In the genomic region with DNA sequence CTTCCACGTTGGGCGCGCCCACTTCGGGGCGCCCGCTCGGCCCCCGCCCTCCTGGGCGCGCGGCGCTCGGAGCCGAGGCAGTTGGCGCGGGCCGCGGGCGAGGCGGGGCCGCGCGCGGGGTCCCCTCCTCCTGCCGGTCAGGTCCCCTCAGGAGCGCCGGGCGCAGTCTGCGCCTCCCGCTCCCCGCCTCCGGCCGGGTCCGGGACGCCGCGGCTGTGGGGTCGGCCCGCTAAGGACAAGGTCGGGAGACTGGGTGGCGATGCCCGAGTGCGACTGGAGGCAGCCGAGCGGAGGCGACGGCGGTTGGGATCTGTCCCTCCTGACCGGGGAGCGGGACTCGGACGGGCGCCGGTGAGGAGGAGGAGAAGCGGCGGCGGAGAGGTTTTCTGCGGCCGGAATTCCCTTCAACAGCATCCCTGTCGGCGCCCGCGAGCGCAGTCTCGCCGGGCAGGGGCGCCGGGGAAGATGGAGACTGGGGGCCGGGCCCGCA, we compare ENCODE assay signal across 8 cellular contexts. TPM values are rescaled to one million over a fixed set of nuclear protein-coding genes. Genes with fewer than 3 reads are reported as not detected.
DNase-seq lines count a peak whose midpoint lies in the region; ATAC-seq and TF ChIP-seq lines count a peak whose summit lies in the region.

TSS of gene ATRNL1 (plus strand) at position 80 of the 490 bp plus-strand sequence. CDS start at position 466, 386 bp downstream.

- H3K27me3 Mint-ChIP-seq in activated CD4-positive, alpha-beta T cell treated with anti-CD3 and anti-CD28 coated beads, Interleukin-2, amount 10 ng/mL, durations not matched to agents 24 days and 14 days = peaks cover 57% of the 10 kb centered on the region
- peaks cover 54% of the 10 kb centered on the region for H3K27me3 Mint-ChIP-seq in activated naive CD4-positive, alpha-beta T cell treated with anti-CD3 and anti-CD28 coated beads, Interleukin-2, amount 50 U/mL, for 24 hours

- POLR2A ChIA-PET in HCT116 (lab: Charles Lee) = no interaction called here

- peaks cover 10% of the 10 kb centered on the region for H3K4me1 Mint-ChIP-seq in activated CD4-positive, alpha-beta T cell treated with anti-CD3 and anti-CD28 coated beads, Interleukin-2, amount 10 ng/mL, durations not matched to agents 24 days and 14 days
- peaks cover 15% of the 10 kb centered on the region for H3K4me1 Mint-ChIP-seq in activated naive CD4-positive, alpha-beta T cell treated with anti-CD3 and anti-CD28 coated beads, Interleukin-2, amount 50 U/mL, for 24 hours

- H3K79me2 ChIP-seq in HCT116 (ENCODE audit: insufficient read depth, low read length) (no peaks in the 10 kb centered on the region), Loucy (ENCODE audit: insufficient read depth, low read length) (peaks cover 33% of the 10 kb centered on the region)

- H3K27me3 ChIP-seq in HCT116 (ENCODE audit: insufficient read depth, low read length) = no peaks in the 10 kb centered on the region
- no peaks in the 10 kb centered on the region for H3K27me3 ChIP-seq in Loucy (ENCODE audit: insufficient read depth, low read length, poor library complexity, severe bottlenecking)
- peaks cover 67% of the 10 kb centered on the region for H3K27me3 ChIP-seq in left ventricle myocardium inferior (ENCODE audit: low read depth)
- H3K27me3 ChIP-seq in psoas muscle (ENCODE audit: insufficient read depth in 3 of 3, low read length in 2 of 3) = peaks cover 0 to 19% (median 3%) of the 10 kb centered on the region in 3 donors

- no peak within 1 kb of the TSS for H3K27ac Mint-ChIP-seq in activated CD4-positive, alpha-beta T cell treated with anti-CD3 and anti-CD28 coated beads, Interleukin-2, amount 10 ng/mL, durations not matched to agents 24 days and 14 days
- H3K27ac Mint-ChIP-seq in activated naive CD4-positive, alpha-beta T cell treated with anti-CD3 and anti-CD28 coated beads, Interleukin-2, amount 50 U/mL, for 24 hours = no peak within 1 kb of the TSS

- CTCF ChIA-PET in HCT116 (lab: Charles Lee) = no interaction called here

- H3K4me1 ChIP-seq in HCT116 (ENCODE audit: control insufficient read depth in 1 of 2, insufficient read depth in 2 of 2, low read length in 2 of 2) (no peaks in the 10 kb centered on the region), Loucy (ENCODE audit: insufficient read depth, low read length, poor library complexity, severe bottlenecking) (peaks cover 34% of the 10 kb centered on the region), left ventricle myocardium inferior (peaks cover 18% of the 10 kb centered on the region), psoas muscle (no peaks in the 10 kb centered on the region)

- BruUV-seq in HCT116 (replicated peaks; lab: Mats Ljungman, UMichigan) = no TSS peak

- H3K9ac ChIP-seq in HCT116 (ENCODE audit: low read length) = no peak within 1 kb of the TSS
- peak within 1 kb of the TSS; percentile 74 for H3K9ac ChIP-seq in Loucy (ENCODE audit: low read depth, low read length, poor library complexity, severe bottlenecking)

- DNase-seq in activated CD4-positive, alpha-beta T cell treated with anti-CD3 and anti-CD28 coated beads, Interleukin-2, amount 10 ng/mL, durations not matched to agents 24 days and 14 days = no peak
- DNase-seq in activated CD4-positive, alpha-beta T cell treated with anti-CD3 and anti-CD28 coated beads for 1 hour = no peak
- no peak for DNase-seq in HCT116 (ENCODE audit: low read depth, low spot score)
- no peak for DNase-seq in left ventricle myocardium inferior
- DNase-seq in psoas muscle = peak; percentile 21 to 51
- DNase-seq in NCI-H446 treated with DMSO at 0.1 percent for 48 hours (lab: John Stamatoyannopoulos, UW) = no peak

- H3K4me3 Mint-ChIP-seq in activated CD4-positive, alpha-beta T cell treated with anti-CD3 and anti-CD28 coated beads, Interleukin-2, amount 10 ng/mL, durations not matched to agents 24 days and 14 days = peak within 1 kb of the TSS; percentile 81
- H3K4me3 Mint-ChIP-seq in activated naive CD4-positive, alpha-beta T cell treated with anti-CD3 and anti-CD28 coated beads, Interleukin-2, amount 50 U/mL, for 24 hours = peak within 1 kb of the TSS; percentile 79

- H3K4me2 ChIP-seq in HCT116 (ENCODE audit: low read length) (peak within 1 kb of the TSS; percentile 50), Loucy (ENCODE audit: low read depth, low read length, poor library complexity, severe bottlenecking) (peak within 1 kb of the TSS; percentile 97)

- H3K27ac ChIP-seq in HCT116 (ENCODE audit: low read depth, low read length) (no peak within 1 kb of the TSS; the same call in 1 of the 2 replicates), left ventricle myocardium inferior (replicated peaks) (no peak within 1 kb of the TSS), psoas muscle (peak within 1 kb of the TSS; percentile 69)

- RAD21 ChIA-PET in HCT116 (lab: Charles Lee; ENCODE audit: low non-redundant PET in 1 of 2, low total read pairs in 2 of 2, uncharacterized antibody in 2 of 2, unreplicated experiment in 2 of 2) = no interaction called here

- H3K9me3 ChIP-seq in HCT116 (ENCODE audit: control insufficient read depth in 1 of 2, insufficient read depth in 1 of 2, low read depth in 1 of 2, low read length in 2 of 2) (no peaks in the 10 kb centered on the region), Loucy (ENCODE audit: insufficient read depth, low read depth, low read length) (no peaks in the 10 kb centered on the region), left ventricle myocardium inferior (replicated peaks) (no peaks in the 10 kb centered on the region), psoas muscle (no peaks in the 10 kb centered on the region)

- H3K36me3 ChIP-seq in HCT116 (ENCODE audit: control insufficient read depth in 1 of 2, insufficient read depth in 2 of 2, low read length in 2 of 2) = no peaks in the 10 kb centered on the region
- no peaks in the 10 kb centered on the region for H3K36me3 ChIP-seq in Loucy (ENCODE audit: insufficient read depth, low read length)
- no peaks in the 10 kb centered on the region for H3K36me3 ChIP-seq in left ventricle myocardium inferior
- no peaks in the 10 kb centered on the region for H3K36me3 ChIP-seq in psoas muscle (ENCODE audit: insufficient read depth in 1 of 2, low read depth in 1 of 2)

- no peak for TF ChIP-seq CTCF in HCT116 (IDR thresholded peaks at IDR 0.05 in 2 of 3, conservative IDR thresholded peaks at IDR 0.05 in 1 of 3; ENCODE audit: borderline replicate concordance in 1 of 3, insufficient read depth in 1 of 3, low read depth in 2 of 3, low read length in 2 of 3)
- no peak for TF ChIP-seq CTCF in Loucy (conservative IDR thresholded peaks at IDR 0.05; ENCODE audit: low read length)
- TF ChIP-seq CTCF in left ventricle myocardium inferior (IDR thresholded peaks at IDR 0.05; ENCODE audit: borderline replicate concordance) = no peak
- TF ChIP-seq CTCF in psoas muscle (IDR thresholded peaks at IDR 0.05) = no peak

- H3F3A ChIP-seq in Loucy (ENCODE audit: low read depth) = peaks cover 3% of the 10 kb centered on the region; the same call in 1 of the 2 replicates

- WGBS in psoas muscle, 3 donors = 0 to 2% (median 1%) methylated on average over 31 to 70 of the region's 70 CpGs

- H3K4me3 ChIP-seq in HCT116 (replicated peaks in 1 of 2; ENCODE audit: low read depth in 1 of 2, low read length in 2 of 2) = peak within 1 kb of the TSS; percentile 34 to 39
- peak within 1 kb of the TSS; percentile 76 for H3K4me3 ChIP-seq in Loucy (ENCODE audit: low read length, poor library complexity, severe bottlenecking)
- peak within 1 kb of the TSS; percentile 75 for H3K4me3 ChIP-seq in left ventricle myocardium inferior
- peak within 1 kb of the TSS; percentile 77 for H3K4me3 ChIP-seq in psoas muscle

- H3K36me3 Mint-ChIP-seq in activated CD4-positive, alpha-beta T cell treated with anti-CD3 and anti-CD28 coated beads, Interleukin-2, amount 10 ng/mL, durations not matched to agents 24 days and 14 days (ENCODE audit: low read depth) = no peaks in the 10 kb centered on the region
- H3K36me3 Mint-ChIP-seq in activated naive CD4-positive, alpha-beta T cell treated with anti-CD3 and anti-CD28 coated beads, Interleukin-2, amount 50 U/mL, for 24 hours = peaks cover 1% of the 10 kb centered on the region

- H4K20me1 ChIP-seq in HCT116 (ENCODE audit: insufficient read depth) = no peaks in the 10 kb centered on the region
- H4K20me1 ChIP-seq in Loucy (ENCODE audit: insufficient read depth, low read length, poor library complexity, severe bottlenecking) = peaks cover 26% of the 10 kb centered on the region

- TF ChIP-seq RAD21 in HCT116 (IDR thresholded peaks at IDR 0.05; ENCODE audit: low read depth) = no peak

- ATAC-seq in HCT116 = peak; percentile 72
- peak; percentile 63 to 85 (median 80) for ATAC-seq in psoas muscle

- no peaks in the 10 kb centered on the region for H3K9me2 ChIP-seq in HCT116 (ENCODE audit: insufficient read depth)
- no peaks in the 10 kb centered on the region for H3K9me2 ChIP-seq in Loucy (replicated peaks; ENCODE audit: low read depth, low read length)

- H2AFZ ChIP-seq in HCT116 (ENCODE audit: low read depth, low read length, poor library complexity, severe bottlenecking) = no peak within 1 kb of the TSS
- H2AFZ ChIP-seq in Loucy (ENCODE audit: low read length) = peak within 1 kb of the TSS; percentile 89

- no peaks in the 10 kb centered on the region for H3K9me3 Mint-ChIP-seq in activated CD4-positive, alpha-beta T cell treated with anti-CD3 and anti-CD28 coated beads, Interleukin-2, amount 10 ng/mL, durations not matched to agents 24 days and 14 days
- H3K9me3 Mint-ChIP-seq in activated naive CD4-positive, alpha-beta T cell treated with anti-CD3 and anti-CD28 coated beads, Interleukin-2, amount 50 U/mL, for 24 hours = no peaks in the 10 kb centered on the region

- no peak for TF ChIP-seq POLR2A in HCT116 (IDR thresholded peaks at IDR 0.05; ENCODE audit: borderline replicate concordance, extremely low read depth, insufficient read depth, insufficient read length)

- intact Hi-C loops in activated CD4-positive, alpha-beta T cell treated with anti-CD3 and anti-CD28 coated beads, Interleukin-2, amount 10 ng/mL, durations not matched to agents 24 days and 14 days (cut with micrococcal nuclease) = loop anchor here (10.0 kb wide), 2 partner anchors 159 to 219 kb away; partner anchors contain the start of gene TRUB1
- intact Hi-C loops in HCT116 (cut with micrococcal nuclease) (no loop called here), left ventricle myocardium inferior (cut with micrococcal nuclease) (no loop called here), psoas muscle (cut with DNase I) (no loop called here)

TF ChIP-seq in HCT116, 20 proteins besides CTCF, POLR2A, EP300 and RAD21 (continues in another document):
- TF ChIP-seq CBX3 (IDR thresholded peaks at IDR 0.05; ENCODE audit: low read depth) (no peak), ZNF274 (IDR thresholded peaks at IDR 0.05; ENCODE audit: low read depth, low read length) (no peak), SP1 (IDR thresholded peaks at IDR 0.05; ENCODE audit: low read depth) (no peak)

RNA-seq across cellular contexts. Expression of gene ATRNL1, which starts in this region (rescaled TPM):
- 0.17 and 0.26 TPM in 2 replicates for total RNA-seq in activated CD4-positive, alpha-beta T cell treated with anti-CD3 and anti-CD28 coated beads, Interleukin-2, amount 10 ng/mL, durations not matched to agents 24 days and 14 days
- total RNA-seq in HCT116 (2021; ENCODE audit: unreplicated experiment) (1.3 TPM), left ventricle myocardium inferior (2.9 TPM), psoas muscle (1 to 10 TPM; 2.2 to 7.1 (median 4.5) TPM)
- polyA plus RNA-seq in HCT116 (2012) = 0.39 and 0.42 TPM in 2 replicates
- polyA plus RNA-seq in psoas muscle = 1 to 10 TPM in 2 of 3 donors, under 1 TPM in 1; 0.01 to 1.4 (median 1.1) TPM

Comparison
In these comparisons a context has a peak if more than half of its experiments do, and no peak if none do; other contexts are left out.
1. DNase-seq: peak in psoas muscle (2 of 2); none in activated CD4-positive, alpha-beta T cell treated with anti-CD3 and anti-CD28 coated beads, Interleukin-2, amount 10 ng/mL, durations not matched to agents 24 days and 14 days (single experiment), activated CD4-positive, alpha-beta T cell treated with anti-CD3 and anti-CD28 coated beads for 1 hour (single experiment), HCT116 (single experiment), left ventricle myocardium inferior (single experiment) and NCI-H446 treated with DMSO at 0.1 percent for 48 hours (single experiment).
2. Peak in every context shown above with its lines, with median percentiles within 50 percentile points of each other: H3K4me3 ChIP-seq.